ENCODE assay signal across 8 cellular contexts in the genomic region with DNA sequence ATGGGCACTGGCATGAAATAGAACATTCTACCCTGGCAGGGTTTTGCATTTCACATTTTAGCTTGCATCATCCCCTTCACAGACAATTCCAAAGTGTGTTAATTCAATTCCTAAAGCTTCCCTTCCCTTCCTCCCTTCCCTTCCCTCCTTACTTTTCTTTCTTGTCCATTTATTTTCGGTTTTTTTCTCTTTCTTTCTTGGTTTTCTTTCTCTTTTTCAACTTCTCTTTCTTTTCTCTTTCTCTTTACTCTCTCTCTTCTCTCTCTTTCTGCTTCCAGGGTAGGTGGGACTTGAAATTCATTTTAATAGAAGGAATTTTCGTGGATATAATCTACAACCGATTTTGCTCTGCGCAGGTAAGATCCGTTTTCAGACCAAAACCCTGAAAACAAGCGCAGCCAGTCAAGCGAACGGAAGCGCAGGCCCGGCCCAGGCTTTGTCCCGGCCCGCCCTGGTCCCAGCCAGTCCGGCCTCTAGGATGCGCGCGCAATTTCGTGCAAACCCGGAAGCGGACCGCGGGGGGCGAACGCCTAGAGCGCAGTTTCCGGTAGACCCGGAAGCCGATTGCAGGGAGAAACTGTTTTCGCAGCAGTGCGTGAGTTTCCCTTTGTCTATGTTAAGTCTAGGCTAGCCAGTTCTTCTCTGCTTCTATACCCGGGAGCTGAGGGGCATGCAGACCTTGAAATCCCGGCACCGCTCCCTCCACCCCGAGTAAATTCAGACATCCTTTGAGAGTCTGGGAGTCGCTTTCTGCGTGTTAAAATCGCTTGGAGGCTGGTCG. TPM values are rescaled to one million over a fixed set of nuclear protein-coding genes. Genes with fewer than 3 reads are reported as not detected.
DNase-seq lines count a peak whose midpoint lies in the region; ATAC-seq lines count a peak whose summit lies in the region.

Gene ZNF528 (plus strand): TSS at position 540 of the 781 bp plus-strand sequence. CDS start 4,165 bp downstream, outside the sequence.

- peak; percentile 70 for DNase-seq in DMS53 treated with DMSO at 0.1 percent for 48 hours (lab: John Stamatoyannopoulos, UW; ENCODE audit: unreplicated experiment)
- DNase-seq in NCI-H226, result peak; percentile 87
- DNase-seq in activated CD4-positive, alpha-beta T cell treated with anti-CD3 and anti-CD28 coated beads, Interleukin-2, amount 50 U/mL, for 4 hours, result peak; percentile 91
- DNase-seq in dedifferentiated amniotic fluid mesenchymal stem cell (ENCODE audit: extremely low spot score), result peak; percentile 93
- peak; percentile 92 for DNase-seq in left lobe of liver (ENCODE audit: low spot score)
- peak; percentile 95 for DNase-seq in stimulated activated CD4-positive, alpha-beta T cell treated with anti-CD3 and anti-CD28 coated beads, Interleukin-2, amount 100 ng/mL, for 24 hours

- peak; percentile 66 for ATAC-seq in HG02623 (IDR thresholded peaks at IDR 0.05; ENCODE audit: unreplicated experiment)
- peak; percentile 99 for ATAC-seq in left lobe of liver
- no peak for ATAC-seq in GM18861 (IDR thresholded peaks at IDR 0.05; ENCODE audit: unreplicated experiment)

RNA-seq across cellular contexts. Expression of gene ZNF528, which starts in this region (rescaled TPM):
- 3.8 TPM for total RNA-seq in left lobe of liver
